In the genomic region with DNA sequence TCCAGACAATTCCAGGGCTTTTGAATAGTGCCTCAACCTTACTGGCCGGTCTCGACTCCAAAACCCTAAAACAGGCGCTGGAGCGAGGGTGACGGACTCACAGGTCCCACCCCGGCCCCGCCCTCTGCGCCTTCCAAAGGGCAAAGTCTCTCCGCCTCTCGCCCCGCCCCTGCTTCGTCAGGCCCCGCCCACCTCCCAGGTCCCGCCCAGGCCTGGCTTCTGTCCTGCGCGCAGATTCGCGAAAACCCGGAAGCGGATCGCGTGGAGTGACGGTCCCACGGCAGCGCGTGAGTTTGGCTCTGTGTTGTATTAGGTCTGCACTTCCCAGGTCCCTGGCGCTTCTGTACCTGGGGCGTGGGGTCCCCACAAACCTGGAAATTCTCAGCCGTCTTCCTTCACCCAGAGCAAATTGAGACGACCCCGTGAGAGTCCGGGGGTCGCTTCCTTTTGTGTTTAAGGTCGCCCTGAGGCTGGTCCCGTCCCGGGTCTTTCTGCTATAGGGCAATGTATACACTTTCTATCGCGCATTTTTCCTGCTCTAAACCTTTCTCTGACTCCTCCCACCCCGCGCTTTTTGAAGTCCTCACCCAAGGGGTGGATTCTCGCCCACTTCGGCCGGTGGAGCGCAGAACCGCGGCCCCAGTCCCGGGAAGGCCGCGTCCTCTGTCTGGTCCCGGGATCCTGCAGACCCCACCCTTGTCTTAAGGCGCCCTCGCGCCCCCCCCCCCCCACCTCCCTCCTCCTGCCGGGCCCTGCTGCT, we compare ENCODE assay signal across 1 cellular context.
TF ChIP-seq lines count a peak whose summit lies in the region.

ZNF813 (plus strand) TSS at position 231 of the 760 bp plus-strand sequence. CDS start 16,090 bp downstream, outside the sequence.

TF ChIP-seq in HepG2, 621 proteins besides CTCF, POLR2A, EP300 and RAD21 (continued from another document and continues in another):
- TF ChIP-seq, protein P1, sequence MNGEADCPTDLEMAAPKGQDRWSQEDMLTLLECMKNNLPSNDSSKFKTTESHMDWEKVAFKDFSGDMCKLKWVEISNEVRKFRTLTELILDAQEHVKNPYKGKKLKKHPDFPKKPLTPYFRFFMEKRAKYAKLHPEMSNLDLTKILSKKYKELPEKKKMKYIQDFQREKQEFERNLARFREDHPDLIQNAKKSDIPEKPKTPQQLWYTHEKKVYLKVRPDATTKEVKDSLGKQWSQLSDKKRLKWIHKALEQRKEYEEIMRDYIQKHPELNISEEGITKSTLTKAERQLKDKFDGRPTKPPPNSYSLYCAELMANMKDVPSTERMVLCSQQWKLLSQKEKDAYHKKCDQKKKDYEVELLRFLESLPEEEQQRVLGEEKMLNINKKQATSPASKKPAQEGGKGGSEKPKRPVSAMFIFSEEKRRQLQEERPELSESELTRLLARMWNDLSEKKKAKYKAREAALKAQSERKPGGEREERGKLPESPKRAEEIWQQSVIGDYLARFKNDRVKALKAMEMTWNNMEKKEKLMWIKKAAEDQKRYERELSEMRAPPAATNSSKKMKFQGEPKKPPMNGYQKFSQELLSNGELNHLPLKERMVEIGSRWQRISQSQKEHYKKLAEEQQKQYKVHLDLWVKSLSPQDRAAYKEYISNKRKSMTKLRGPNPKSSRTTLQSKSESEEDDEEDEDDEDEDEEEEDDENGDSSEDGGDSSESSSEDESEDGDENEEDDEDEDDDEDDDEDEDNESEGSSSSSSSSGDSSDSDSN (CRISPR knock-in tag; IDR thresholded peaks at IDR 0.05): peak; percentile 9; the same call in 1 of the 2 replicates
- TF ChIP-seq ZNF331 (CRISPR knock-in tag; IDR thresholded peaks at IDR 0.05) (peak; percentile 43; the same call in 1 of the 2 replicates), YEATS4 (CRISPR knock-in tag; IDR thresholded peaks at IDR 0.05; ENCODE audit: borderline replicate concordance) (peak; percentile 69; the same call in 1 of the 2 replicates), SMAD3 (CRISPR knock-in tag; IDR thresholded peaks at IDR 0.05) (peak; percentile 7; the same call in 1 of the 2 replicates), ZNF660 (CRISPR knock-in tag; IDR thresholded peaks at IDR 0.05; ENCODE audit: borderline replicate concordance, low read depth) (no peak), ELF1 (CRISPR knock-in tag; IDR thresholded peaks at IDR 0.05) (peak; percentile 95), CREM (IDR thresholded peaks at IDR 0.05) (peak; percentile 40), CREM (CRISPR knock-in tag; IDR thresholded peaks at IDR 0.05) (no peak), ATF2 (CRISPR knock-in tag; IDR thresholded peaks at IDR 0.05) (no peak), ZSCAN21 (CRISPR knock-in tag; IDR thresholded peaks at IDR 0.05; ENCODE audit: borderline replicate concordance) (0 out of 2 replicates have a peak, but pooled peaks have one; percentile 32), ZSCAN20 (CRISPR knock-in tag; IDR thresholded peaks at IDR 0.05; ENCODE audit: borderline replicate concordance) (no peak), MXD4 (CRISPR knock-in tag; IDR thresholded peaks at IDR 0.05) (peak; percentile 68), SIX1 (CRISPR knock-in tag; IDR thresholded peaks at IDR 0.05; ENCODE audit: borderline replicate concordance) (no peak), FOXO4 (CRISPR knock-in tag; conservative IDR thresholded peaks at IDR 0.05) (no peak), ZNF891 (CRISPR knock-in tag; IDR thresholded peaks at IDR 0.05) (no peak), TGIF2 (CRISPR knock-in tag; IDR thresholded peaks at IDR 0.05) (peak; percentile 69; the same call in 1 of the 2 replicates), RBAK (CRISPR knock-in tag; IDR thresholded peaks at IDR 0.05) (no peak), SIN3A (IDR thresholded peaks at IDR 0.05; ENCODE audit: borderline replicate concordance, low read depth, low read length) (peak; percentile 84; the same call in 1 of the 2 replicates), ZNF543 (CRISPR knock-in tag; IDR thresholded peaks at IDR 0.05) (0 out of 2 replicates have a peak, but pooled peaks have one; percentile 56), SP1 (IDR thresholded peaks at IDR 0.05) (no peak), SP1 (CRISPR knock-in tag; IDR thresholded peaks at IDR 0.05) (peak; percentile 86), SMAD9 (CRISPR knock-in tag; IDR thresholded peaks at IDR 0.05) (no peak), CHD4 (IDR thresholded peaks at IDR 0.05; ENCODE audit: borderline replicate concordance, low read length) (no peak), RCOR2 (CRISPR knock-in tag; IDR thresholded peaks at IDR 0.05) (no peak), PCBP1 (IDR thresholded peaks at IDR 0.05; ENCODE audit: borderline replicate concordance, low read depth, low read length) (no peak), KAT8 (CRISPR knock-in tag; IDR thresholded peaks at IDR 0.05) (peak; percentile 74), ZNF883 (CRISPR knock-in tag; IDR thresholded peaks at IDR 0.05; ENCODE audit: not compliant biosample characterization) (peak; percentile 73), ZMYM2 (CRISPR knock-in tag; IDR thresholded peaks at IDR 0.05) (no peak), KMT2B (CRISPR knock-in tag; IDR thresholded peaks at IDR 0.05) (peak; percentile 66), TOPORS (CRISPR knock-in tag; IDR thresholded peaks at IDR 0.05) (no peak), ZFP82 (CRISPR knock-in tag; IDR thresholded peaks at IDR 0.05; ENCODE audit: borderline replicate concordance) (peak; percentile 43; the same call in 1 of the 2 replicates), HNRNPLL (IDR thresholded peaks at IDR 0.05; ENCODE audit: low read depth, low read length, poor library complexity, severe bottlenecking) (peak; percentile 59), ELF4 (CRISPR knock-in tag; IDR thresholded peaks at IDR 0.05; ENCODE audit: borderline replicate concordance) (peak; percentile 56), HIVEP1 (CRISPR knock-in tag; IDR thresholded peaks at IDR 0.05) (peak; percentile 45; the same call in 1 of the 2 replicates)
- TF ChIP-seq, protein P2, sequence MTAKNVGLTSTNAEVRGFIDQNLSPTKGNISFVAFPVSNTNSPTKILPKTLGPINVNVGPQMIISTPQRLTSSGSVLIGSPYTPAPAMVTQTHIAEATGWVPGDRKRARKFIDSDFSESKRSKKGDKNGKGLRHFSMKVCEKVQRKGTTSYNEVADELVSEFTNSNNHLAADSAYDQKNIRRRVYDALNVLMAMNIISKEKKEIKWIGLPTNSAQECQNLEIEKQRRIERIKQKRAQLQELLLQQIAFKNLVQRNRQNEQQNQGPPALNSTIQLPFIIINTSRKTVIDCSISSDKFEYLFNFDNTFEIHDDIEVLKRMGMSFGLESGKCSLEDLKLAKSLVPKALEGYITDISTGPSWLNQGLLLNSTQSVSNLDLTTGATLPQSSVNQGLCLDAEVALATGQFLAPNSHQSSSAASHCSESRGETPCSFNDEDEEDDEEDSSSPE (CRISPR knock-in tag; IDR thresholded peaks at IDR 0.05): 0 out of 2 replicates have a peak, but pooled peaks have one; percentile 63
- TF ChIP-seq, protein P3, sequence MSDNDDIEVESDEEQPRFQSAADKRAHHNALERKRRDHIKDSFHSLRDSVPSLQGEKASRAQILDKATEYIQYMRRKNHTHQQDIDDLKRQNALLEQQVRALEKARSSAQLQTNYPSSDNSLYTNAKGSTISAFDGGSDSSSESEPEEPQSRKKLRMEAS (IDR thresholded peaks at IDR 0.05): peak; percentile 59; the same call in 1 of the 2 replicates
- TF ChIP-seq, protein P4, sequence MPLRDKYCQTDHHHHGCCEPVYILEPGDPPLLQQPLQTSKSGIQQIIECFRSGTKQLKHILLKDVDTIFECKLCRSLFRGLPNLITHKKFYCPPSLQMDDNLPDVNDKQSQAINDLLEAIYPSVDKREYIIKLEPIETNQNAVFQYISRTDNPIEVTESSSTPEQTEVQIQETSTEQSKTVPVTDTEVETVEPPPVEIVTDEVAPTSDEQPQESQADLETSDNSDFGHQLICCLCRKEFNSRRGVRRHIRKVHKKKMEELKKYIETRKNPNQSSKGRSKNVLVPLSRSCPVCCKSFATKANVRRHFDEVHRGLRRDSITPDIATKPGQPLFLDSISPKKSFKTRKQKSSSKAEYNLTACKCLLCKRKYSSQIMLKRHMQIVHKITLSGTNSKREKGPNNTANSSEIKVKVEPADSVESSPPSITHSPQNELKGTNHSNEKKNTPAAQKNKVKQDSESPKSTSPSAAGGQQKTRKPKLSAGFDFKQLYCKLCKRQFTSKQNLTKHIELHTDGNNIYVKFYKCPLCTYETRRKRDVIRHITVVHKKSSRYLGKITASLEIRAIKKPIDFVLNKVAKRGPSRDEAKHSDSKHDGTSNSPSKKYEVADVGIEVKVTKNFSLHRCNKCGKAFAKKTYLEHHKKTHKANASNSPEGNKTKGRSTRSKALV (CRISPR knock-in tag; IDR thresholded peaks at IDR 0.05): no peak
- TF ChIP-seq, protein P5, sequence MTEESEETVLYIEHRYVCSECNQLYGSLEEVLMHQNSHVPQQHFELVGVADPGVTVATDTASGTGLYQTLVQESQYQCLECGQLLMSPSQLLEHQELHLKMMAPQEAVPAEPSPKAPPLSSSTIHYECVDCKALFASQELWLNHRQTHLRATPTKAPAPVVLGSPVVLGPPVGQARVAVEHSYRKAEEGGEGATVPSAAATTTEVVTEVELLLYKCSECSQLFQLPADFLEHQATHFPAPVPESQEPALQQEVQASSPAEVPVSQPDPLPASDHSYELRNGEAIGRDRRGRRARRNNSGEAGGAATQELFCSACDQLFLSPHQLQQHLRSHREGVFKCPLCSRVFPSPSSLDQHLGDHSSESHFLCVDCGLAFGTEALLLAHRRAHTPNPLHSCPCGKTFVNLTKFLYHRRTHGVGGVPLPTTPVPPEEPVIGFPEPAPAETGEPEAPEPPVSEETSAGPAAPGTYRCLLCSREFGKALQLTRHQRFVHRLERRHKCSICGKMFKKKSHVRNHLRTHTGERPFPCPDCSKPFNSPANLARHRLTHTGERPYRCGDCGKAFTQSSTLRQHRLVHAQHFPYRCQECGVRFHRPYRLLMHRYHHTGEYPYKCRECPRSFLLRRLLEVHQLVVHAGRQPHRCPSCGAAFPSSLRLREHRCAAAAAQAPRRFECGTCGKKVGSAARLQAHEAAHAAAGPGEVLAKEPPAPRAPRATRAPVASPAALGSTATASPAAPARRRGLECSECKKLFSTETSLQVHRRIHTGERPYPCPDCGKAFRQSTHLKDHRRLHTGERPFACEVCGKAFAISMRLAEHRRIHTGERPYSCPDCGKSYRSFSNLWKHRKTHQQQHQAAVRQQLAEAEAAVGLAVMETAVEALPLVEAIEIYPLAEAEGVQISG (CRISPR knock-in tag; IDR thresholded peaks at IDR 0.05): peak; percentile 57; the same call in 1 of the 2 replicates
- TF ChIP-seq, protein P6, sequence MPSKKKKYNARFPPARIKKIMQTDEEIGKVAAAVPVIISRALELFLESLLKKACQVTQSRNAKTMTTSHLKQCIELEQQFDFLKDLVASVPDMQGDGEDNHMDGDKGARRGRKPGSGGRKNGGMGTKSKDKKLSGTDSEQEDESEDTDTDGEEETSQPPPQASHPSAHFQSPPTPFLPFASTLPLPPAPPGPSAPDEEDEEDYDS (CRISPR knock-in tag; IDR thresholded peaks at IDR 0.05): peak; percentile 49; the same call in 1 of the 2 replicates
- TF ChIP-seq, protein P7, sequence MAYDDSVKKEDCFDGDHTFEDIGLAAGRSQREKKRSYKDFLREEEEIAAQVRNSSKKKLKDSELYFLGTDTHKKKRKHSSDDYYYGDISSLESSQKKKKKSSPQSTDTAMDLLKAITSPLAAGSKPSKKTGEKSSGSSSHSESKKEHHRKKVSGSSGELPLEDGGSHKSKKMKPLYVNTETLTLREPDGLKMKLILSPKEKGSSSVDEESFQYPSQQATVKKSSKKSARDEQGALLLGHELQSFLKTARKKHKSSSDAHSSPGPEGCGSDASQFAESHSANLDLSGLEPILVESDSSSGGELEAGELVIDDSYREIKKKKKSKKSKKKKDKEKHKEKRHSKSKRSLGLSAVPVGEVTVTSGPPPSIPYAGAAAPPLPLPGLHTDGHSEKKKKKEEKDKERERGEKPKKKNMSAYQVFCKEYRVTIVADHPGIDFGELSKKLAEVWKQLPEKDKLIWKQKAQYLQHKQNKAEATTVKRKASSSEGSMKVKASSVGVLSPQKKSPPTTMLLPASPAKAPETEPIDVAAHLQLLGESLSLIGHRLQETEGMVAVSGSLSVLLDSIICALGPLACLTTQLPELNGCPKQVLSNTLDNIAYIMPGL (CRISPR knock-in tag; IDR thresholded peaks at IDR 0.05; ENCODE audit: borderline replicate concordance in 1 of 2, low read depth in 1 of 2): peak; percentile 41 to 66; a peak in 2 of 4 replicates
